1 cellular context compared by ENCODE assay signal in genomic region chr20:13423472-13424173, GRCh38.
TF ChIP-seq lines count a peak whose summit lies in the region.

No MANE protein-coding gene starts in this region.

TF ChIP-seq in HepG2, 621 proteins besides CTCF, POLR2A, EP300 and RAD21 (continued from another document and continues in another):
- TF ChIP-seq KDM1A (CRISPR knock-in tag; IDR thresholded peaks at IDR 0.05) (no peak), ZNF432 (CRISPR knock-in tag; IDR thresholded peaks at IDR 0.05; ENCODE audit: borderline replicate concordance) (no peak), MIER3 (CRISPR knock-in tag; IDR thresholded peaks at IDR 0.05; ENCODE audit: borderline replicate concordance) (no peak), ZNF672 (CRISPR knock-in tag; IDR thresholded peaks at IDR 0.05) (no peak), HOXA5 (CRISPR knock-in tag; IDR thresholded peaks at IDR 0.05) (0 out of 2 replicates have a peak, but pooled peaks have one; percentile 31), E2F1 (CRISPR knock-in tag; IDR thresholded peaks at IDR 0.05) (no peak), NR2F2 (IDR thresholded peaks at IDR 0.05; ENCODE audit: borderline replicate concordance, low read depth) (peak; percentile 52; the same call in 1 of the 2 replicates), XBP1 (CRISPR knock-in tag; IDR thresholded peaks at IDR 0.05) (no peak), RFXAP (CRISPR knock-in tag; IDR thresholded peaks at IDR 0.05; ENCODE audit: borderline replicate concordance) (no peak), NR2F6 (IDR thresholded peaks at IDR 0.05) (peak; percentile 76), NR2F6 (CRISPR knock-in tag; IDR thresholded peaks at IDR 0.05) (peak; percentile 42), THAP11 (CRISPR knock-in tag; IDR thresholded peaks at IDR 0.05) (0 out of 2 replicates have a peak, but pooled peaks have one; percentile 41), SOX6 (IDR thresholded peaks at IDR 0.05) (no peak), SOX6 (CRISPR knock-in tag; IDR thresholded peaks at IDR 0.05) (peak; percentile 55), ZNF614 (CRISPR knock-in tag; IDR thresholded peaks at IDR 0.05; ENCODE audit: borderline replicate concordance) (peak; percentile 17; the same call in 1 of the 2 replicates), ETV5 (CRISPR knock-in tag; IDR thresholded peaks at IDR 0.05; ENCODE audit: borderline replicate concordance) (peak; percentile 25; the same call in 1 of the 2 replicates), ZNF20 (CRISPR knock-in tag; IDR thresholded peaks at IDR 0.05) (no peak), NFE2L1 (CRISPR knock-in tag; IDR thresholded peaks at IDR 0.05; ENCODE audit: borderline replicate concordance) (no peak), TFE3 (CRISPR knock-in tag; IDR thresholded peaks at IDR 0.05) (no peak), ZNF775 (CRISPR knock-in tag; IDR thresholded peaks at IDR 0.05; ENCODE audit: borderline replicate concordance) (no peak), KDM6A (CRISPR knock-in tag; IDR thresholded peaks at IDR 0.05; ENCODE audit: low read depth) (peak; percentile 92), ZNF414 (CRISPR knock-in tag; IDR thresholded peaks at IDR 0.05) (no peak), NFE2L2 (IDR thresholded peaks at IDR 0.05; ENCODE audit: low read length) (no peak), ZSCAN25 (CRISPR knock-in tag; IDR thresholded peaks at IDR 0.05) (no peak), HMG20A (CRISPR knock-in tag; IDR thresholded peaks at IDR 0.05; ENCODE audit: borderline replicate concordance) (peak; percentile 59; the same call in 1 of the 2 replicates), KLF16 (CRISPR knock-in tag; IDR thresholded peaks at IDR 0.05) (peak in 1 of 2 experiments; percentile 22; a peak in 1 of 4 replicates), HNRNPUL1 (IDR thresholded peaks at IDR 0.05; ENCODE audit: low read depth, low read length) (no peak), AGO1 (IDR thresholded peaks at IDR 0.05; ENCODE audit: low read depth, low read length, poor library complexity, severe bottlenecking) (no peak), ZNF10 (CRISPR knock-in tag; IDR thresholded peaks at IDR 0.05; ENCODE audit: borderline replicate concordance, low read depth) (no peak), HNF4G (IDR thresholded peaks at IDR 0.05; ENCODE audit: borderline replicate concordance, low read depth, low read length) (peak; percentile 87), HNF4G (CRISPR knock-in tag; IDR thresholded peaks at IDR 0.05; ENCODE audit: borderline replicate concordance, low read depth) (no peak), ZBTB44 (CRISPR knock-in tag; IDR thresholded peaks at IDR 0.05) (no peak), NAIF1 (CRISPR knock-in tag; IDR thresholded peaks at IDR 0.05; ENCODE audit: borderline replicate concordance) (no peak), TCF7L2 (IDR thresholded peaks at IDR 0.05; ENCODE audit: low read depth, low read length) (0 out of 2 replicates have a peak, but pooled peaks have one; percentile 25), KLF11 (CRISPR knock-in tag; IDR thresholded peaks at IDR 0.05) (0 out of 2 replicates have a peak, but pooled peaks have one; percentile 30), ZNF776 (CRISPR knock-in tag; IDR thresholded peaks at IDR 0.05) (no peak), POGZ (CRISPR knock-in tag; IDR thresholded peaks at IDR 0.05) (peak; percentile 46; the same call in 1 of the 2 replicates), IKZF4 (CRISPR knock-in tag; IDR thresholded peaks at IDR 0.05; ENCODE audit: borderline replicate concordance, low read depth, not compliant biosample characterization) (no peak), ZNF317 (CRISPR knock-in tag; IDR thresholded peaks at IDR 0.05) (peak; percentile 92), CEBPB (IDR thresholded peaks at IDR 0.05; ENCODE audit: borderline replicate concordance, low read depth, low read length) (no peak), TRIM22 (IDR thresholded peaks at IDR 0.05) (no peak), ZSCAN20 (CRISPR knock-in tag; IDR thresholded peaks at IDR 0.05; ENCODE audit: borderline replicate concordance) (no peak), FOXA3 (CRISPR knock-in tag; IDR thresholded peaks at IDR 0.05) (peak; percentile 88), PCBP1 (IDR thresholded peaks at IDR 0.05; ENCODE audit: borderline replicate concordance, low read depth, low read length) (no peak), ZBTB7A (CRISPR knock-in tag; IDR thresholded peaks at IDR 0.05) (no peak), ZBTB20 (CRISPR knock-in tag; IDR thresholded peaks at IDR 0.05; ENCODE audit: borderline replicate concordance, low read depth) (no peak), CREB3 (CRISPR knock-in tag; IDR thresholded peaks at IDR 0.05) (no peak), ZNF574 (CRISPR knock-in tag; IDR thresholded peaks at IDR 0.05) (no peak), FOXP1 (IDR thresholded peaks at IDR 0.05) (no peak; the same call in 1 of the 2 replicates), FOXP1 (CRISPR knock-in tag; IDR thresholded peaks at IDR 0.05) (peak; percentile 84), ZNF782 (CRISPR knock-in tag; IDR thresholded peaks at IDR 0.05; ENCODE audit: borderline replicate concordance) (no peak), MBD4 (IDR thresholded peaks at IDR 0.05; ENCODE audit: borderline replicate concordance, low read length) (peak; percentile 46; the same call in 1 of the 2 replicates), RXRB (CRISPR knock-in tag; IDR thresholded peaks at IDR 0.05; ENCODE audit: borderline replicate concordance) (peak; percentile 40; the same call in 1 of the 2 replicates), TBL1XR1 (IDR thresholded peaks at IDR 0.05; ENCODE audit: borderline replicate concordance, low read length, partially characterized antibody) (no peak), ZNF710 (CRISPR knock-in tag; IDR thresholded peaks at IDR 0.05; ENCODE audit: borderline replicate concordance) (no peak), ZNF124 (CRISPR knock-in tag; IDR thresholded peaks at IDR 0.05) (no peak), CHD2 (IDR thresholded peaks at IDR 0.05; ENCODE audit: low read depth, low read length) (no peak), SRSF1 (optimal IDR thresholded peaks at IDR 0.05; ENCODE audit: low read depth, low read length) (no peak), TOE1 (CRISPR knock-in tag; IDR thresholded peaks at IDR 0.05) (0 out of 2 replicates have a peak, but pooled peaks have one; percentile 35), ZBTB25 (CRISPR knock-in tag; IDR thresholded peaks at IDR 0.05) (peak; percentile 14; the same call in 1 of the 2 replicates), ZNF547 (CRISPR knock-in tag; IDR thresholded peaks at IDR 0.05) (no peak), HDAC2 (CRISPR knock-in tag; IDR thresholded peaks at IDR 0.05) (peak; percentile 14; the same call in 1 of the 2 replicates), GATAD2A (CRISPR knock-in tag; IDR thresholded peaks at IDR 0.05) (peak; percentile 77)
